17 cellular contexts compared by ENCODE assay signal in the genomic region with DNA sequence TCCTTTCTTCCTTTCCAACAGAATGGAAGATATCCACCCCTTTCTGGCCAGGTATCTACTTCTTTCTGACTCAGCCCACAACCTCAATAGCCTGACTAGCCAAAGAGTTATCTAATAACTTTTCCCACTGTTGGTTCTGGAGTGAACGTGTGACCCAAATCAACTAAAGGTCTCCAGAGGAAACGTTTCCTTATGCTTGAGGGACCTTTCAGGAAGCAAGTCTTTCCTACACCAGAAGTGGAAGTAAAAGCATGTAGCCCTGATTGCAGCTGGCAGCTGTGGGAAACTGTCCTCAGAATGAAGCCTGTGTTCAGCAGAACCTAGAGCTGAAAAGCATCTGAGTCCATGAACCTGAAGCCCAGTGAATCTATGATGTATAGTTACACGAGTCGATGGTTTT.
"Had no signal": no experiment of that assay in that cellular context is flagged by ENCODE, and none has a peak within 500 bp of the region (broad histone marks: within the 10 kb centered on the region; RNA-seq: fewer than 3 reads in every experiment).

No MANE protein-coding gene starts in this region.

- H3K9me3 ChIP-seq: gastrocnemius medialis had no signal

- H3K4me1 ChIP-seq: gastrocnemius medialis had no signal

- ATAC-seq: activated T-helper 17 cell treated with anti-CD3 and anti-CD28 coated beads, Interleukin-2, amount 50 U/mL, for 72 hours; gastrocnemius medialis; left ventricle myocardium superior; natural killer cell treated with Interleukin-12 subunit alpha and Interleukin-12 subunit beta and Interleukin-15 and Interleukin-18, amount 100 ng/mL, for 72 hours had no signal

- H3K27me3 ChIP-seq: brain microvascular endothelial cell, gastrocnemius medialis had no signal

- DNase-seq: activated CD4-positive, alpha-beta T cell treated with anti-CD3 and anti-CD28 coated beads, Interleukin-2, amount 50 U/mL, for 48 hours; activated naive CD4-positive, alpha-beta T cell treated with Interleukin-2 at 50 U/mL for 16 hours; anterior cingulate cortex; cortex of kidney; effector memory CD4-positive, alpha-beta T cell; gastrocnemius medialis; left ventricle myocardium superior; mesenchymal stem cell; stimulated activated CD4-positive, alpha-beta T cell treated with anti-CD3 and anti-CD28 coated beads, Interleukin-15, amount 100 ng/mL, for 24 hours; stimulated activated CD4-positive, alpha-beta T cell treated with anti-CD3 and anti-CD28 coated beads, Interleukin-4, amount 100 ng/mL, for 1 hour; stimulated activated naive CD4-positive, alpha-beta T cell treated with Interleukin-2 at 50 U/mL for 16 hours; T-helper 1 cell had no signal

- H3K36me3 ChIP-seq: brain microvascular endothelial cell, gastrocnemius medialis had no signal

- H3K4me3 ChIP-seq: gastrocnemius medialis had no signal

- H3K27ac ChIP-seq: epithelial cell of prostate, VCaP had no signal
